In genomic region chr1:170705981-170706380, GRCh38 we compare ENCODE assay signal across 31 cellular contexts. TPM values are rescaled to one million over a fixed set of nuclear protein-coding genes. Genes with fewer than 3 reads are reported as not detected.
"Had no signal": no experiment of that assay in that cellular context is flagged by ENCODE, and none has a peak within 500 bp of the region (broad histone marks: within the 10 kb centered on the region; RNA-seq: fewer than 3 reads in every experiment).

No MANE protein-coding gene starts in this region.

- DNase-seq: activated CD4-positive, alpha-beta T cell treated with anti-CD3 and anti-CD28 coated beads for 48 hours; activated CD4-positive, alpha-beta T cell treated with anti-CD3 and anti-CD28 coated beads, Interleukin-2, amount 50 U/mL, for 48 hours; activated CD8-positive, alpha-beta memory T cell treated with anti-CD3 and anti-CD28 coated beads for 24 hours; activated effector memory CD4-positive, alpha-beta T cell treated with Interleukin-2 at 50 U/mL for 16 hours; activated naive CD4-positive, alpha-beta T cell treated with Interleukin-2 at 50 U/mL for 16 hours; anterior cingulate cortex; endodermal cell; foreskin keratinocyte; heart right ventricle; left lung; mesendoderm; mucosa of descending colon; ovary; stimulated activated CD4-positive, alpha-beta T cell treated with anti-CD3 and anti-CD28 coated beads, Interleukin-15, amount 100 ng/mL, for 24 hours; stimulated activated CD4-positive, alpha-beta T cell treated with anti-CD3 and anti-CD28 coated beads, Interleukin-2, amount 100 ng/mL, for 24 hours; stimulated activated naive CD4-positive, alpha-beta T cell; T-helper 9 cell had no signal

- H3K4me1 ChIP-seq: left lung, prostate gland, right atrium auricular region had no signal

- H3K4me1 Mint-ChIP-seq: endodermal cell had no signal

- H3K36me3 ChIP-seq: heart right ventricle, left lung, ovary, prostate gland, right atrium auricular region, suprapubic skin, tibial nerve had no signal

- H3K9me3 Mint-ChIP-seq: brain; endodermal cell; natural killer cell treated with Interleukin-12 subunit alpha and Interleukin-12 subunit beta and Interleukin-15 and Interleukin-18, amount 100 ng/mL, for 72 hours; T-helper 1 cell treated with Interleukin-12 subunit alpha and Interleukin-12 subunit beta and Interleukin-4 antibody, amounts not matched to agents 30 μg/mL and 1 μg/mL, for 36 hours had no signal

- H3K9me3 ChIP-seq: heart right ventricle, left lung, mucosa of descending colon, ovary, prostate gland, right atrium auricular region, suprapubic skin, tibial nerve had no signal

- ATAC-seq: activated CD4-positive, CD25-positive, alpha-beta regulatory T cell treated with anti-CD3 and anti-CD28 coated beads, Interleukin-2, amount 50 U/mL, for 24 hours; esophagus mucosa; foreskin keratinocyte; heart right ventricle; left lung; mucosa of descending colon; natural killer cell treated with Interleukin-12 subunit alpha and Interleukin-12 subunit beta and Interleukin-15 and Interleukin-18, amount 100 ng/mL, for 72 hours had no signal

- FAIRE-seq: islet of Langerhans, TTC549 had no signal

- H3K4me3 Mint-ChIP-seq: activated naive CD8-positive, alpha-beta T cell; brain; endodermal cell; natural killer cell treated with Interleukin-12 subunit alpha and Interleukin-12 subunit beta and Interleukin-15 and Interleukin-18, amount 100 ng/mL, for 72 hours; T-helper 1 cell treated with Interleukin-12 subunit alpha and Interleukin-12 subunit beta and Interleukin-4 antibody, amounts not matched to agents 30 μg/mL and 1 μg/mL, for 36 hours had no signal

- H3K27ac ChIP-seq: foreskin keratinocyte, left lung, ovary, prostate gland, suprapubic skin, tibial nerve, VCaP had no signal

- H3K36me3 Mint-ChIP-seq: activated naive CD8-positive, alpha-beta T cell; brain; natural killer cell treated with Interleukin-12 subunit alpha and Interleukin-12 subunit beta and Interleukin-15 and Interleukin-18, amount 100 ng/mL, for 72 hours had no signal

- H3K4me3 ChIP-seq: heart right ventricle, left lung, lung, mucosa of descending colon, ovary, prostate gland, right atrium auricular region, suprapubic skin, tibial nerve had no signal

- H3K27me3 ChIP-seq: foreskin keratinocyte, heart right ventricle, left lung, ovary, right atrium auricular region, suprapubic skin, tibial nerve had no signal

- H3K27ac Mint-ChIP-seq: activated naive CD8-positive, alpha-beta T cell; brain; endodermal cell; natural killer cell treated with Interleukin-12 subunit alpha and Interleukin-12 subunit beta and Interleukin-15 and Interleukin-18, amount 100 ng/mL, for 72 hours; T-helper 1 cell treated with Interleukin-12 subunit alpha and Interleukin-12 subunit beta and Interleukin-4 antibody, amounts not matched to agents 30 μg/mL and 1 μg/mL, for 36 hours had no signal

RNA-seq across cellular contexts. Expression of gene PRRX1, which starts 42.0 kb away (rescaled TPM):
- total RNA-seq: endodermal cell; natural killer cell treated with Interleukin-12 subunit alpha and Interleukin-12 subunit beta and Interleukin-15 and Interleukin-18, amount 100 ng/mL, for 72 hours had no signal
